27 cellular contexts compared by ENCODE assay signal in genomic region chr2:64624108-64624610, GRCh38.
"Had no signal": no experiment of that assay in that cellular context is flagged by ENCODE, and none has a peak within 500 bp of the region (broad histone marks: within the 10 kb centered on the region; RNA-seq: fewer than 3 reads in every experiment).

No MANE protein-coding gene starts in this region.

- H3K4me1 Mint-ChIP-seq: T-cell had no signal

- H3K27ac Mint-ChIP-seq: activated CD4-positive, alpha-beta T cell treated with anti-CD3 and anti-CD28 coated beads, Interleukin-2, amount 10 ng/mL, durations not matched to agents 7 days and 5 days; activated CD8-positive, alpha-beta T cell treated with anti-CD3 and anti-CD28 coated beads for 36 hours; activated T-cell treated with anti-CD3 and anti-CD28 coated beads, Interleukin-2, amount 50 U/mL, for 72 hours; activated T-helper 2 cell treated with anti-CD3 and anti-CD28 coated beads, Interferon-gamma antibody, Interleukin-2, Interleukin-4, amounts not matched to agents 10 μg/mL and 5 μg/mL and 100 μg/mL, durations not matched to agents 14 hours and 24 hours and 36 hours; IgD-negative memory B cell; T-cell had no signal

- H3K27me3 Mint-ChIP-seq: activated CD8-positive, alpha-beta T cell treated with anti-CD3 and anti-CD28 coated beads for 36 hours; brain; IgD-negative memory B cell; T-cell had no signal

- FAIRE-seq: astrocyte, TTC549 had no signal

- H3K36me3 ChIP-seq: cardiac muscle cell had no signal

- H3K27me3 ChIP-seq: cardiac muscle cell had no signal

- H3K36me3 Mint-ChIP-seq: brain, T-cell had no signal

- H3K9ac ChIP-seq: KMS-11 had no signal

- H3K4me2 ChIP-seq: KMS-11 had no signal

- DNase-seq: activated CD4-positive, alpha-beta T cell treated with anti-CD3 and anti-CD28 coated beads, Interleukin-2, amount 10 ng/mL, durations not matched to agents 7 days and 5 days; activated CD4-positive, CD25-positive, alpha-beta regulatory T cell; activated CD8-positive, alpha-beta memory T cell treated with anti-CD3 and anti-CD28 coated beads, Interleukin-2, amount 50 U/mL, for 4 hours; activated CD8-positive, alpha-beta T cell treated with anti-CD3 and anti-CD28 coated beads for 36 hours; activated gamma-delta T cell treated with Interleukin-2 at 50 U/mL for 16 hours; activated naive CD4-positive, alpha-beta T cell treated with anti-CD3 and anti-CD28 coated beads, Interleukin-2, amount 50 U/mL, for 16 hours; activated T-cell treated with anti-CD3 and anti-CD28 coated beads, Interleukin-2, amount 50 U/mL, for 72 hours; amygdala; NCI-H1092 treated with DMSO at 0.1 percent for 48 hours; NCI-H1417 treated with DMSO at 0.1 percent for 48 hours; NCI-H1694 treated with DMSO at 0.1 percent for 48 hours; NCI-H2029 treated with DMSO at 0.1 percent for 48 hours; NCI-H510A treated with DMSO at 0.1 percent for 48 hours; NCI-H69; NK-92 treated with Interleukin-12 subunit alpha and Interleukin-12 subunit beta, amount 100 ng/mL, for 24 hours; PC-3; SHP77 treated with DMSO at 0.1 percent for 48 hours; T-helper 2 cell; T1000 had no signal

- H3K9me3 Mint-ChIP-seq: activated CD4-positive, alpha-beta T cell treated with anti-CD3 and anti-CD28 coated beads, Interleukin-2, amount 10 ng/mL, durations not matched to agents 7 days and 5 days; activated CD8-positive, alpha-beta T cell treated with anti-CD3 and anti-CD28 coated beads for 36 hours; activated T-cell treated with anti-CD3 and anti-CD28 coated beads, Interleukin-2, amount 50 U/mL, for 72 hours; activated T-helper 2 cell treated with anti-CD3 and anti-CD28 coated beads, Interferon-gamma antibody, Interleukin-2, Interleukin-4, amounts not matched to agents 10 μg/mL and 5 μg/mL and 100 μg/mL, durations not matched to agents 14 hours and 24 hours and 36 hours; brain; IgD-negative memory B cell; T-cell had no signal

- H3K4me3 Mint-ChIP-seq: activated CD4-positive, alpha-beta T cell treated with anti-CD3 and anti-CD28 coated beads, Interleukin-2, amount 10 ng/mL, durations not matched to agents 7 days and 5 days; activated CD8-positive, alpha-beta T cell treated with anti-CD3 and anti-CD28 coated beads for 36 hours; activated T-cell treated with anti-CD3 and anti-CD28 coated beads, Interleukin-2, amount 50 U/mL, for 72 hours; brain; T-cell had no signal

- H3K27ac ChIP-seq: cardiac muscle cell, KMS-11 had no signal

- ATAC-seq: activated CD8-positive, alpha-beta T cell treated with anti-CD3 and anti-CD28 coated beads for 36 hours; activated T-cell treated with anti-CD3 and anti-CD28 coated beads, Interleukin-2, amount 50 U/mL, for 72 hours; PC-3; T-cell had no signal

- H3K4me3 ChIP-seq: cardiac muscle cell had no signal
